In the genomic region with DNA sequence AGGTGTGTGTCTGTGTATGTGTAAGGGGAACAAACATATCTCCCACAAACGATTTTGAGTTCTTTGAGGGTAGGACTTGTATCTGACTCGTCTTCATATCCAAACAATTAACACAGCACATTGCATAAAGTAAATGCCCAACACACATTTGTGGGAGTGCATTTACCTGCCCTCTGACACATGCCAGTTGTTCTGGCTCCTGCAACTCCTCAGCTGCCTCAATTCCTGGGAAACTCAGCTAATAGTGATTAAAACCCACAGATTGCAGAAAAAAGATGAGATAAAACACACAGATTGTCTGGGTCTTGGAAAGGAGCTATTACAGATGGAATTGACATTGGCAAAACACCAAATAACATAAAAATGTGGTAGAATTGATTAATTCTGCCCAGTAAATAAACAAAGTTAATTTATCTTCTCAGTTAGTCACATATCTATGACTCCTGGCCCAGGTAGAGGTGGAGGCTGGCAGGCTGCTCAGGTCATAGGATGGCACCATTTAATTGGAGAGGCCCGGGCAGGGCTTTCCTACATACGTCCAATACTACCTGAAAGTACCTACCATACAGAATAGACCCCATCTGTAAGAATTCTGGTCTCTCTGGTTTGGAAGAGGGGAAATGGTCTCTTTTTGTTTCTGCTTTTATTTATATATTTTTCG, we compare ENCODE assay signal across 14 cellular contexts.
"Had no signal": no experiment of that assay in that cellular context is flagged by ENCODE, and none has a peak within 500 bp of the region (broad histone marks: within the 10 kb centered on the region; RNA-seq: fewer than 3 reads in every experiment).

No MANE protein-coding gene starts in this region.

- H3K4me1 ChIP-seq: gastroesophageal sphincter, thyroid gland had no signal

- FAIRE-seq: astrocyte, TTC549 had no signal

- H3K9me3 ChIP-seq: gastroesophageal sphincter, thyroid gland had no signal

- ATAC-seq: stimulated activated memory B cell treated with anti-CD40 and anti-IgM and Interleukin-4, amounts not matched to agents 10 μg/mL and 1 μg/mL and 100 μg/mL, for 72 hours had no signal

- H3K36me3 ChIP-seq: cardiac muscle cell, gastroesophageal sphincter, heart right ventricle, thyroid gland had no signal

- H3K27ac ChIP-seq: cardiac muscle cell, gastroesophageal sphincter, heart right ventricle, thyroid gland had no signal

- DNase-seq: activated CD4-positive, CD25-positive, alpha-beta regulatory T cell; activated naive CD4-positive, alpha-beta T cell; retina; stimulated activated CD4-positive, alpha-beta T cell treated with anti-CD3 and anti-CD28 coated beads, Interleukin-2, amount 100 ng/mL, for 48 hours had no signal

- H3K4me3 ChIP-seq: cardiac muscle cell, gastroesophageal sphincter, heart right ventricle, lung, thyroid gland had no signal

- H3K4me3 Mint-ChIP-seq: activated T-helper 1 cell treated with anti-CD3 and anti-CD28 coated beads, Interleukin-12 subunit alpha, Interleukin-12 subunit beta, Interleukin-2, Interleukin-4 antibody, amounts not matched to agents 30 ng/mL and 10 ng/mL and 1 ng/mL, durations not matched to agents 14 hours and 24 hours and 36 hours; stimulated activated memory B cell treated with anti-CD40 and anti-IgM and Interleukin-4, amounts not matched to agents 10 μg/mL and 1 μg/mL and 100 μg/mL, for 72 hours; T-helper 1 cell treated with Interleukin-12 subunit alpha and Interleukin-12 subunit beta and Interleukin-4 antibody, amounts not matched to agents 30 μg/mL and 1 μg/mL, for 36 hours had no signal

- H3K27ac Mint-ChIP-seq: activated T-helper 1 cell treated with anti-CD3 and anti-CD28 coated beads, Interleukin-12 subunit alpha, Interleukin-12 subunit beta, Interleukin-2, Interleukin-4 antibody, amounts not matched to agents 30 ng/mL and 10 ng/mL and 1 ng/mL, durations not matched to agents 14 hours and 24 hours and 36 hours; stimulated activated memory B cell treated with anti-CD40 and anti-IgM and Interleukin-4, amounts not matched to agents 10 μg/mL and 1 μg/mL and 100 μg/mL, for 72 hours; T-helper 1 cell treated with Interleukin-12 subunit alpha and Interleukin-12 subunit beta and Interleukin-4 antibody, amounts not matched to agents 30 μg/mL and 1 μg/mL, for 36 hours had no signal

- H3K9me3 Mint-ChIP-seq: activated T-helper 1 cell treated with anti-CD3 and anti-CD28 coated beads, Interleukin-12 subunit alpha, Interleukin-12 subunit beta, Interleukin-2, Interleukin-4 antibody, amounts not matched to agents 30 ng/mL and 10 ng/mL and 1 ng/mL, durations not matched to agents 14 hours and 24 hours and 36 hours; stimulated activated memory B cell treated with anti-CD40 and anti-IgM and Interleukin-4, amounts not matched to agents 10 μg/mL and 1 μg/mL and 100 μg/mL, for 72 hours had no signal

- H3K36me3 Mint-ChIP-seq: stimulated activated memory B cell treated with anti-CD40 and anti-IgM and Interleukin-4, amounts not matched to agents 10 μg/mL and 1 μg/mL and 100 μg/mL, for 72 hours had no signal

- H3K27me3 ChIP-seq: cardiac muscle cell, gastroesophageal sphincter, heart right ventricle, thyroid gland had no signal

- H3K27me3 Mint-ChIP-seq: stimulated activated memory B cell treated with anti-CD40 and anti-IgM and Interleukin-4, amounts not matched to agents 10 μg/mL and 1 μg/mL and 100 μg/mL, for 72 hours had no signal
